Comparison of ENCODE assay signal across 8 cellular contexts in the genomic region with DNA sequence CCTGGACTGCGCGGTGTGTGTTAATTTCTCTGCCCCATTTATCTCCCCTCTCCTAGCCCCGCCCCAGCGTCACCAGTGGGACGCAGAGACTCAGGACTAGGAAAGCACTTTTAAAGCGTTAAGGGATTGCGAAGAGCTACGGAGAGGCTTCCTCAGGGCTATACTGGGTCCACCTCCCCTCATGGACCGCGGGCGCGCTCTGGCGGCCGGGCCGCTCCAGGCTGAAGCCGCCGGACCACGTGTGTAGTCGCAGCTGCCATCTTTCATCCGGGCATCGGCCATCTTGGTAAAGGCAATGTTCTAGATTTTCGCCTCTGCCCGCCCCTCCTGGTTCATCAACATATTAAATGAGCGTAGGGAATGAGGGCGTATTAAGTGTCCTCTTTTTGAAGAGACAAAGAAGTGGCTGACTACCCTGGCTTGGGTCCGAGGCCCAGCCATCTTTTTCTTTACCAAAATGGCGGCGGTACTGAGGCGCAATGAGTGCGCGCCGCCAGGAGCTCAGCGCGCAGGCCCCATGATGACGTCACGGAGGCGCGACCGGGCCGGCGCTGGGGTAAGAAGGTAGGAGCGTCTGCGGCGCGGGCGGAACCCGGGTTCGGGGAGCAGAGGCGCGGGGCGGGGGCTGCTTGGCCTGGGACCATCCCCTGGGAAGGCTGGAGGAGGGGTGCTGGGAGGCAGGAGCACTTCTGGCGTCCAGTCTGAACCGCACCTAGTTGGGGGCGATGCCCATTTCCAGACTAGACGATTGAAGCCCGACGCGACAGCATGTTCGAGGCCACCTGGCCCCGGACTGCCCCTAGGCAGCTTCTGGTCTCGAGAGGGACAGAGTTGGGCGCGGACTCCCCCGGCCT. TPM values are rescaled to one million over a fixed set of nuclear protein-coding genes. Genes with fewer than 3 reads are reported as not detected.
DNase-seq lines count a peak whose midpoint lies in the region; ATAC-seq, FAIRE-seq and TF ChIP-seq lines count a peak whose summit lies in the region.

A gene with protein sequence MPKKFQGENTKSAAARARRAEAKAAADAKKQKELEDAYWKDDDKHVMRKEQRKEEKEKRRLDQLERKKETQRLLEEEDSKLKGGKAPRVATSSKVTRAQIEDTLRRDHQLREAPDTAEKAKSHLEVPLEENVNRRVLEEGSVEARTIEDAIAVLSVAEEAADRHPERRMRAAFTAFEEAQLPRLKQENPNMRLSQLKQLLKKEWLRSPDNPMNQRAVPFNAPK (plus strand): TSS at position 531 of the 854 bp plus-strand sequence. CDS start 3,406 bp downstream, outside the sequence.

- peak within 1 kb of the TSS; percentile 81 for H3K27ac ChIP-seq in KOPT-K1 (ENCODE audit: low read depth, low read length, poor library complexity, severe bottlenecking)
- peak within 1 kb of the TSS; percentile 96 for H3K27ac ChIP-seq in fibroblast of lung (ENCODE audit: insufficient read depth, low read length)

- no peaks in the 10 kb centered on the region for H3K27me3 ChIP-seq in fibroblast of lung (ENCODE audit: control insufficient read depth, insufficient read depth, low read length)

- intact Hi-C loops in activated T-helper 1 cell treated with anti-CD3 and anti-CD28 coated beads, Interleukin-12 subunit alpha, Interleukin-12 subunit beta, Interleukin-2, Interleukin-4 antibody, amounts not matched to agents 30 ng/mL and 10 ng/mL and 1 ng/mL, durations not matched to agents 14 hours and 24 hours and 36 hours (cut with micrococcal nuclease): loop anchor here (1.0 to 5.0 kb wide), 5 partner anchors 14 to 985 kb away; a partner anchor contains a TSS
- intact Hi-C loops in natural killer cell (cut with micrococcal nuclease): loop anchor here (1.0 to 2.0 kb wide), 2 partner anchors 68 to 73 kb away; a partner anchor contains a TSS

- peak within 1 kb of the TSS; percentile 95 for H3K4me2 ChIP-seq in fibroblast of lung (ENCODE audit: extremely low read depth, insufficient read depth, low read length)

- peak within 1 kb of the TSS; percentile 73 for H3K9ac ChIP-seq in fibroblast of lung (ENCODE audit: insufficient read depth, low read length)

- peaks cover 21% of the 10 kb centered on the region for H3K4me1 Mint-ChIP-seq in activated T-helper 1 cell treated with anti-CD3 and anti-CD28 coated beads, Interleukin-12 subunit alpha, Interleukin-12 subunit beta, Interleukin-2, Interleukin-4 antibody, amounts not matched to agents 30 ng/mL and 10 ng/mL and 1 ng/mL, durations not matched to agents 14 hours and 24 hours and 36 hours (ENCODE audit: low read depth)
- H3K4me1 Mint-ChIP-seq in natural killer cell: peaks cover 16 to 17% of the 10 kb centered on the region in 2 donors

- H3K79me2 ChIP-seq in fibroblast of lung (ENCODE audit: control insufficient read depth, insufficient read depth, low read length): peaks cover 4% of the 10 kb centered on the region

- peak within 1 kb of the TSS; percentile 79 for H2AFZ ChIP-seq in fibroblast of lung (ENCODE audit: low read length)

- H3K9me3 ChIP-seq in KOPT-K1 (ENCODE audit: insufficient read depth, low read length, poor library complexity, severe bottlenecking) (no peaks in the 10 kb centered on the region), fibroblast of lung (ENCODE audit: control insufficient read depth, insufficient read depth, low read depth, low read length) (no peaks in the 10 kb centered on the region)

- no peaks in the 10 kb centered on the region for H3K27me3 Mint-ChIP-seq in activated T-helper 1 cell treated with anti-CD3 and anti-CD28 coated beads, Interleukin-12 subunit alpha, Interleukin-12 subunit beta, Interleukin-2, Interleukin-4 antibody, amounts not matched to agents 30 ng/mL and 10 ng/mL and 1 ng/mL, durations not matched to agents 14 hours and 24 hours and 36 hours (ENCODE audit: insufficient read depth)
- H3K27me3 Mint-ChIP-seq in natural killer cell (ENCODE audit: low read depth in 2 of 2): no peaks in the 10 kb centered on the region

- DNase-seq in EL (peak; percentile 93), RCC 7860 (ENCODE audit: low spot score) (peak; percentile 76), fibroblast of lung (ENCODE audit: low read depth in 2 of 2) (peak; percentile 86 to 92), natural killer cell (peak; percentile 91)
- DNase-seq in activated T-helper 1 cell treated with anti-CD3 and anti-CD28 coated beads, Interleukin-12 subunit alpha, Interleukin-12 subunit beta, Interleukin-2, Interleukin-4 antibody, amounts not matched to agents 30 ng/mL and 10 ng/mL and 1 ng/mL, durations not matched to agents 14 hours and 24 hours and 36 hours (ENCODE audit: low spot score): peak; percentile 89
- DNase-seq in stimulated activated naive CD4-positive, alpha-beta T cell (lab: John Stamatoyannopoulos, UW): peak; percentile 85 to 99 (median 92)

- ATAC-seq in GM21786 (IDR thresholded peaks at IDR 0.05; ENCODE audit: unreplicated experiment): peak; percentile 66
- ATAC-seq in natural killer cell: peak; percentile 93 to 96 (median 96)

- H3K36me3 ChIP-seq in KOPT-K1 (ENCODE audit: insufficient read depth, low read length) (peaks cover 12% of the 10 kb centered on the region; the same call in 1 of the 2 replicates), fibroblast of lung (ENCODE audit: control insufficient read depth, insufficient read depth, low read length) (peaks cover 2% of the 10 kb centered on the region)

- FAIRE-seq in RCC 7860 (lab: Jason Lieb, UNC): no peak

- no peaks in the 10 kb centered on the region for H4K20me1 ChIP-seq in fibroblast of lung (ENCODE audit: control insufficient read depth, extremely low read depth, insufficient read depth, low read length)

- H3K4me3 Mint-ChIP-seq in activated T-helper 1 cell treated with anti-CD3 and anti-CD28 coated beads, Interleukin-12 subunit alpha, Interleukin-12 subunit beta, Interleukin-2, Interleukin-4 antibody, amounts not matched to agents 30 ng/mL and 10 ng/mL and 1 ng/mL, durations not matched to agents 14 hours and 24 hours and 36 hours: peak within 1 kb of the TSS; percentile 87
- H3K4me3 Mint-ChIP-seq in natural killer cell: peak within 1 kb of the TSS; percentile 96

- H3K36me3 Mint-ChIP-seq in activated T-helper 1 cell treated with anti-CD3 and anti-CD28 coated beads, Interleukin-12 subunit alpha, Interleukin-12 subunit beta, Interleukin-2, Interleukin-4 antibody, amounts not matched to agents 30 ng/mL and 10 ng/mL and 1 ng/mL, durations not matched to agents 14 hours and 24 hours and 36 hours (ENCODE audit: low read depth): peaks cover 2% of the 10 kb centered on the region
- no peaks in the 10 kb centered on the region for H3K36me3 Mint-ChIP-seq in natural killer cell

- no peaks in the 10 kb centered on the region for H3K9me3 Mint-ChIP-seq in activated T-helper 1 cell treated with anti-CD3 and anti-CD28 coated beads, Interleukin-12 subunit alpha, Interleukin-12 subunit beta, Interleukin-2, Interleukin-4 antibody, amounts not matched to agents 30 ng/mL and 10 ng/mL and 1 ng/mL, durations not matched to agents 14 hours and 24 hours and 36 hours
- no peaks in the 10 kb centered on the region for H3K9me3 Mint-ChIP-seq in natural killer cell

- H3K27ac Mint-ChIP-seq in activated T-helper 1 cell treated with anti-CD3 and anti-CD28 coated beads, Interleukin-12 subunit alpha, Interleukin-12 subunit beta, Interleukin-2, Interleukin-4 antibody, amounts not matched to agents 30 ng/mL and 10 ng/mL and 1 ng/mL, durations not matched to agents 14 hours and 24 hours and 36 hours: peak within 1 kb of the TSS; percentile 82
- H3K27ac Mint-ChIP-seq in natural killer cell: peak within 1 kb of the TSS; percentile 94 to 97

- H3K4me1 ChIP-seq in fibroblast of lung (ENCODE audit: control insufficient read depth, extremely low read depth, insufficient read depth, low read length): no peaks in the 10 kb centered on the region

- H3K4me3 ChIP-seq in fibroblast of lung (replicated peaks in 1 of 4; ENCODE audit: control extremely low read depth in 1 of 4, insufficient read depth in 1 of 4, low read depth in 3 of 4, low read length in 4 of 4): peak within 1 kb of the TSS; percentile 73 to 94 (median 80)

- TF ChIP-seq CTCF in fibroblast of lung (conservative IDR thresholded peaks at IDR 0.05 in 1 of 2, IDR thresholded peaks at IDR 0.05 in 1 of 2; ENCODE audit: low read depth in 1 of 2, low read length in 2 of 2): peak; percentile 86 to 87
- TF ChIP-seq CTCF in natural killer cell (IDR thresholded peaks at IDR 0.05): peak; percentile 79

RNA-seq across cellular contexts. Expression of the gene that starts here (rescaled TPM):
- total RNA-seq in activated T-helper 1 cell treated with anti-CD3 and anti-CD28 coated beads, Interleukin-12 subunit alpha, Interleukin-12 subunit beta, Interleukin-2, Interleukin-4 antibody, amounts not matched to agents 30 ng/mL and 10 ng/mL and 1 ng/mL, durations not matched to agents 14 hours and 24 hours and 36 hours: 122 and 128 TPM in 2 replicates
- total RNA-seq in fibroblast of lung (31.1 and 37.2 TPM in 2 replicates), natural killer cell (10 to 100 TPM; 32.6 to 37.6 (median 37.4) TPM)
- polyA plus RNA-seq in fibroblast of lung: 44.3 and 54.0 TPM in 2 replicates
- 90.0 and 127 TPM in 2 replicates for polyA plus RNA-seq in fibroblast of lung (2012)
- polyA minus RNA-seq in fibroblast of lung (ENCODE audit: low replicate concordance): 3.0 and 11.0 TPM in 2 replicates

Comparison
In these comparisons a context has a peak if more than half of its experiments do, and no peak if none do; other contexts are left out.
1. Peak in every context shown above with its lines: DNase-seq, ATAC-seq, H3K4me3 ChIP-seq and H3K27ac ChIP-seq.